In genomic region chr7:20846791-20847190, GRCh38 we compare ENCODE assay signal across 7 cellular contexts.
"Had no signal": no experiment of that assay in that cellular context is flagged by ENCODE, and none has a peak within 500 bp of the region (broad histone marks: within the 10 kb centered on the region; RNA-seq: fewer than 3 reads in every experiment).

No MANE protein-coding gene starts in this region.

- H3K4me3 ChIP-seq: K562 had no signal

- DNase-seq: IMR-90, KBM-7, KG1 had no signal

- ATAC-seq: HepG2, K562 had no signal

- H3K36me3 Mint-ChIP-seq: IgD-negative memory B cell had no signal

- H3K4me1 Mint-ChIP-seq: IgD-negative memory B cell had no signal

- H3K27ac ChIP-seq: HL-60 had no signal
